Comparison of ENCODE assay signal across 8 cellular contexts in genomic region chr16:19885456-19886060, GRCh38. TPM values are rescaled to one million over a fixed set of nuclear protein-coding genes. Genes with fewer than 3 reads are reported as not detected.
DNase-seq lines count a peak whose midpoint lies in the region; ATAC-seq and TF ChIP-seq lines count a peak whose summit lies in the region.

No MANE protein-coding gene starts in this region.

- H3K4me3 ChIP-seq in cardiac fibroblast (replicated peaks in 1 of 2; ENCODE audit: low read depth in 2 of 2, low read length in 2 of 2): peak overlapping the region; percentile 69 to 88
- peak overlapping the region; percentile 49 to 59 for H3K4me3 ChIP-seq in tibial artery
- H3K4me3 ChIP-seq in hepatocyte: no peak overlapping the region

- H4K20me1 ChIP-seq in hepatocyte (ENCODE audit: insufficient read depth, poor library complexity, severe bottlenecking): no peaks in the 10 kb centered on the region

- H3K4me2 ChIP-seq in hepatocyte: no peak overlapping the region

- no peaks in the 10 kb centered on the region for H3K36me3 ChIP-seq in tibial artery
- H3K36me3 ChIP-seq in hepatocyte (replicated peaks; ENCODE audit: insufficient read depth, low read depth): no peaks in the 10 kb centered on the region

- H3K27me3 ChIP-seq in tibial artery (peaks cover 0 to 37% of the 10 kb centered on the region in 2 donors), hepatocyte (no peaks in the 10 kb centered on the region)

- peaks cover 33% of the 10 kb centered on the region for H3K79me2 ChIP-seq in hepatocyte

- H3K4me1 ChIP-seq in tibial artery (peaks cover 0 to 36% (median 30%) of the 10 kb centered on the region in 4 donors), hepatocyte (ENCODE audit: insufficient read depth) (no peaks in the 10 kb centered on the region)

- H2AFZ ChIP-seq in hepatocyte: no peak overlapping the region

- CTCF ChIA-PET in activated CD4-positive, alpha-beta T cell treated with anti-CD3 and anti-CD28 coated beads, Interleukin-2, amount 10 ng/mL, durations not matched to agents 7 days and 5 days (lab: Charles Lee): interaction anchor here (0.6 to 3.0 kb wide), 12 partner anchors 8 to 598 kb away, joined by 3 to 16 read pairs (median 4); partner anchors contain the start of gene VPS35L

- intact Hi-C loops in tibial artery (cut with DNase I; ENCODE audit: low total_unique reads): loop anchor here (5.0 to 10.0 kb wide), 4 partner anchors 171 to 323 kb away; partner anchors contain the start of genes IQCK and KNOP1

- peaks cover 35% of the 10 kb centered on the region for H3K27me3 Mint-ChIP-seq in activated CD4-positive, alpha-beta T cell treated with anti-CD3 and anti-CD28 coated beads, Interleukin-2, amount 10 ng/mL, durations not matched to agents 7 days and 5 days
- peaks cover 31% of the 10 kb centered on the region for H3K27me3 Mint-ChIP-seq in memory B cell

- TF ChIP-seq CTCF in cardiac fibroblast (IDR thresholded peaks at IDR 0.05; ENCODE audit: low read depth, low read length) (no peak), tibial artery (IDR thresholded peaks at IDR 0.05) (no peak), hepatocyte (IDR thresholded peaks at IDR 0.05; ENCODE audit: poor library complexity) (no peak)

- POLR2A ChIA-PET in activated CD4-positive, alpha-beta T cell treated with anti-CD3 and anti-CD28 coated beads, Interleukin-2, amount 10 ng/mL, durations not matched to agents 7 days and 5 days (lab: Charles Lee): no interaction called here

- peaks cover 22% of the 10 kb centered on the region for H3K4me1 Mint-ChIP-seq in activated CD4-positive, alpha-beta T cell treated with anti-CD3 and anti-CD28 coated beads, Interleukin-2, amount 10 ng/mL, durations not matched to agents 7 days and 5 days
- peaks cover 22% of the 10 kb centered on the region for H3K4me1 Mint-ChIP-seq in memory B cell

- H3K9me3 ChIP-seq in tibial artery: no peaks in the 10 kb centered on the region
- H3K9me3 ChIP-seq in hepatocyte (ENCODE audit: low read depth): no peaks in the 10 kb centered on the region

- H3K9me3 Mint-ChIP-seq in activated CD4-positive, alpha-beta T cell treated with anti-CD3 and anti-CD28 coated beads, Interleukin-2, amount 10 ng/mL, durations not matched to agents 7 days and 5 days: no peaks in the 10 kb centered on the region
- H3K9me3 Mint-ChIP-seq in memory B cell: no peaks in the 10 kb centered on the region

- H3K27ac ChIP-seq in tibial artery: no peak overlapping the region
- no peak overlapping the region for H3K27ac ChIP-seq in hepatocyte

- H3K27ac Mint-ChIP-seq in activated CD4-positive, alpha-beta T cell treated with anti-CD3 and anti-CD28 coated beads, Interleukin-2, amount 10 ng/mL, durations not matched to agents 7 days and 5 days: no peak overlapping the region
- H3K27ac Mint-ChIP-seq in memory B cell: peak overlapping the region; percentile 41

- whole genome bisulfite sequencing in hepatocyte (ENCODE audit: low lambda C conversion rate, missing lambda C conversion rate): 96% methylated on average over 41 of the region's 41 CpGs

- no peak for DNase-seq in activated CD4-positive, alpha-beta T cell treated with anti-CD3 and anti-CD28 coated beads, Interleukin-2, amount 10 ng/mL, durations not matched to agents 7 days and 5 days
- DNase-seq in activated CD4-positive, alpha-beta T cell treated with anti-CD3 and anti-CD28 coated beads for 48 hours: no peak
- peak in 1 of 2 donors; percentile 19 for DNase-seq in cardiac fibroblast (ENCODE audit: low read depth in 2 of 2)
- peak in 1 of 2 donors; percentile 30 for DNase-seq in memory B cell (ENCODE audit: low spot score in 2 of 2)
- DNase-seq in tibial artery: no peak
- no peak for DNase-seq in AG20443 (ENCODE audit: low spot score)
- DNase-seq in hepatocyte (ENCODE audit: low spot score): no peak
- DNase-seq in NCI-H510A (lab: John Stamatoyannopoulos, UW): no peak

- H3K9me2 ChIP-seq in hepatocyte (replicated peaks; ENCODE audit: insufficient read depth): no peaks in the 10 kb centered on the region

- peak overlapping the region; percentile 75 for H3K4me3 Mint-ChIP-seq in activated CD4-positive, alpha-beta T cell treated with anti-CD3 and anti-CD28 coated beads, Interleukin-2, amount 10 ng/mL, durations not matched to agents 7 days and 5 days
- peak overlapping the region; percentile 89 for H3K4me3 Mint-ChIP-seq in memory B cell

- no peaks in the 10 kb centered on the region for H3K36me3 Mint-ChIP-seq in activated CD4-positive, alpha-beta T cell treated with anti-CD3 and anti-CD28 coated beads, Interleukin-2, amount 10 ng/mL, durations not matched to agents 7 days and 5 days (ENCODE audit: low read depth)
- H3K36me3 Mint-ChIP-seq in memory B cell: peaks cover 2% of the 10 kb centered on the region

- ATAC-seq in memory B cell (ENCODE audit: low read depth): no peak

RNA-seq across cellular contexts. Expression of gene GPRC5B, which starts 0.9 kb away (rescaled TPM):
- under 1 TPM; 0.25 to 0.42 TPM for total RNA-seq in activated CD4-positive, alpha-beta T cell treated with anti-CD3 and anti-CD28 coated beads, Interleukin-2, amount 10 ng/mL, durations not matched to agents 7 days and 5 days
- total RNA-seq in hepatocyte: 34.1 and 36.2 TPM in 2 replicates
- 63.4 and 73.1 TPM in 2 replicates for polyA plus RNA-seq in hepatocyte

Comparison
In these comparisons a context has a peak if more than half of its experiments do, and no peak if none do; other contexts are left out.
1. RNA of gene GPRC5B, which starts 0.9 kb away (total RNA-seq): 34.1 to 36.2 TPM in hepatocyte; 0.25 to 0.42 TPM in activated CD4-positive, alpha-beta T cell treated with anti-CD3 and anti-CD28 coated beads, Interleukin-2, amount 10 ng/mL, durations not matched to agents 7 days and 5 days; every median in the first group is over 10 times any median in the second.